Comparison of ENCODE assay signal across 8 cellular contexts in genomic region chr11:59158206-59159068, GRCh38. TPM values are rescaled to one million over a fixed set of nuclear protein-coding genes. Genes with fewer than 3 reads are reported as not detected.
DNase-seq lines count a peak whose midpoint lies in the region; ATAC-seq, FAIRE-seq and TF ChIP-seq lines count a peak whose summit lies in the region.

No MANE protein-coding gene starts in this region.

- H3K4me3 ChIP-seq in fibroblast of pulmonary artery (replicated peaks; ENCODE audit: low read depth, low read length): no peak overlapping the region

- peak; percentile 69 for FAIRE-seq in HTR-8/SVneo (lab: Jason Lieb, UNC)

- peaks cover 11% of the 10 kb centered on the region for H3K27me3 Mint-ChIP-seq in activated T-helper 1 cell treated with anti-CD3 and anti-CD28 coated beads, Interleukin-12 subunit alpha, Interleukin-12 subunit beta, Interleukin-2, Interleukin-4 antibody, amounts not matched to agents 30 ng/mL and 10 ng/mL and 1 ng/mL, durations not matched to agents 14 hours and 24 hours and 36 hours (ENCODE audit: insufficient read depth)

- DNase-seq in ELR (ENCODE audit: low read depth) (peak; percentile 74), HTR-8/SVneo (ENCODE audit: insufficient read length, low spot score) (peak; percentile 75), NOMO-1 treated with dmso at 0.1 percent for 144 hours (lab: John Stamatoyannopoulos, UW; ENCODE audit: unreplicated experiment) (peak; percentile 60), fibroblast of pulmonary artery (ENCODE audit: low read depth) (peak; percentile 86), nucleus accumbens (lab: John Stamatoyannopoulos, UW) (peak in 36 of 56 donors; percentile 4 to 73 (median 26)), HuH-7.5 (ENCODE audit: low spot score) (no peak)
- DNase-seq in activated T-helper 1 cell treated with anti-CD3 and anti-CD28 coated beads, Interleukin-12 subunit alpha, Interleukin-12 subunit beta, Interleukin-2, Interleukin-4 antibody, amounts not matched to agents 30 ng/mL and 10 ng/mL and 1 ng/mL, durations not matched to agents 14 hours and 24 hours and 36 hours (ENCODE audit: low spot score): peak; percentile 55

- TF ChIP-seq CTCF in fibroblast of pulmonary artery (IDR thresholded peaks at IDR 0.05; ENCODE audit: low read length, missing control alignments): peak; percentile 87

- no peak overlapping the region for H3K4me3 Mint-ChIP-seq in activated T-helper 1 cell treated with anti-CD3 and anti-CD28 coated beads, Interleukin-12 subunit alpha, Interleukin-12 subunit beta, Interleukin-2, Interleukin-4 antibody, amounts not matched to agents 30 ng/mL and 10 ng/mL and 1 ng/mL, durations not matched to agents 14 hours and 24 hours and 36 hours

- intact Hi-C loops in activated T-helper 1 cell treated with anti-CD3 and anti-CD28 coated beads, Interleukin-12 subunit alpha, Interleukin-12 subunit beta, Interleukin-2, Interleukin-4 antibody, amounts not matched to agents 30 ng/mL and 10 ng/mL and 1 ng/mL, durations not matched to agents 14 hours and 24 hours and 36 hours (cut with micrococcal nuclease): loop anchor here (1.0 kb wide), 6 partner anchors 13 to 504 kb away; partner anchors contain the start of gene FAM111A

- H3K27ac Mint-ChIP-seq in activated T-helper 1 cell treated with anti-CD3 and anti-CD28 coated beads, Interleukin-12 subunit alpha, Interleukin-12 subunit beta, Interleukin-2, Interleukin-4 antibody, amounts not matched to agents 30 ng/mL and 10 ng/mL and 1 ng/mL, durations not matched to agents 14 hours and 24 hours and 36 hours: peak overlapping the region; percentile 30

- peaks cover 9% of the 10 kb centered on the region for H3K4me1 Mint-ChIP-seq in activated T-helper 1 cell treated with anti-CD3 and anti-CD28 coated beads, Interleukin-12 subunit alpha, Interleukin-12 subunit beta, Interleukin-2, Interleukin-4 antibody, amounts not matched to agents 30 ng/mL and 10 ng/mL and 1 ng/mL, durations not matched to agents 14 hours and 24 hours and 36 hours (ENCODE audit: low read depth)

- peaks cover 3% of the 10 kb centered on the region for H3K36me3 Mint-ChIP-seq in activated T-helper 1 cell treated with anti-CD3 and anti-CD28 coated beads, Interleukin-12 subunit alpha, Interleukin-12 subunit beta, Interleukin-2, Interleukin-4 antibody, amounts not matched to agents 30 ng/mL and 10 ng/mL and 1 ng/mL, durations not matched to agents 14 hours and 24 hours and 36 hours (ENCODE audit: low read depth)

- no peaks in the 10 kb centered on the region for H3K9me3 Mint-ChIP-seq in activated T-helper 1 cell treated with anti-CD3 and anti-CD28 coated beads, Interleukin-12 subunit alpha, Interleukin-12 subunit beta, Interleukin-2, Interleukin-4 antibody, amounts not matched to agents 30 ng/mL and 10 ng/mL and 1 ng/mL, durations not matched to agents 14 hours and 24 hours and 36 hours

- peak; percentile 90 for ATAC-seq in GM21576 (IDR thresholded peaks at IDR 0.05; ENCODE audit: unreplicated experiment)

RNA-seq across cellular contexts. Expression of gene DTX4, which starts 13.5 kb away (rescaled TPM):
- 0.05 TPM in 2 replicates for total RNA-seq in activated T-helper 1 cell treated with anti-CD3 and anti-CD28 coated beads, Interleukin-12 subunit alpha, Interleukin-12 subunit beta, Interleukin-2, Interleukin-4 antibody, amounts not matched to agents 30 ng/mL and 10 ng/mL and 1 ng/mL, durations not matched to agents 14 hours and 24 hours and 36 hours

RNA-seq across cellular contexts. Expression of gene FAM111A, which starts 15.8 kb away (rescaled TPM):
- 64.8 and 66.4 TPM in 2 replicates for total RNA-seq in activated T-helper 1 cell treated with anti-CD3 and anti-CD28 coated beads, Interleukin-12 subunit alpha, Interleukin-12 subunit beta, Interleukin-2, Interleukin-4 antibody, amounts not matched to agents 30 ng/mL and 10 ng/mL and 1 ng/mL, durations not matched to agents 14 hours and 24 hours and 36 hours

RNA-seq across cellular contexts. Expression of gene FAM111B, which starts 51.4 kb away (rescaled TPM):
- total RNA-seq in activated T-helper 1 cell treated with anti-CD3 and anti-CD28 coated beads, Interleukin-12 subunit alpha, Interleukin-12 subunit beta, Interleukin-2, Interleukin-4 antibody, amounts not matched to agents 30 ng/mL and 10 ng/mL and 1 ng/mL, durations not matched to agents 14 hours and 24 hours and 36 hours: 54.9 and 57.3 TPM in 2 replicates

RNA-seq across cellular contexts. Expression of gene MPEG1, which starts 54.3 kb away (rescaled TPM):
- total RNA-seq in activated T-helper 1 cell treated with anti-CD3 and anti-CD28 coated beads, Interleukin-12 subunit alpha, Interleukin-12 subunit beta, Interleukin-2, Interleukin-4 antibody, amounts not matched to agents 30 ng/mL and 10 ng/mL and 1 ng/mL, durations not matched to agents 14 hours and 24 hours and 36 hours: not detected in 2 replicates
